In the genomic region with DNA sequence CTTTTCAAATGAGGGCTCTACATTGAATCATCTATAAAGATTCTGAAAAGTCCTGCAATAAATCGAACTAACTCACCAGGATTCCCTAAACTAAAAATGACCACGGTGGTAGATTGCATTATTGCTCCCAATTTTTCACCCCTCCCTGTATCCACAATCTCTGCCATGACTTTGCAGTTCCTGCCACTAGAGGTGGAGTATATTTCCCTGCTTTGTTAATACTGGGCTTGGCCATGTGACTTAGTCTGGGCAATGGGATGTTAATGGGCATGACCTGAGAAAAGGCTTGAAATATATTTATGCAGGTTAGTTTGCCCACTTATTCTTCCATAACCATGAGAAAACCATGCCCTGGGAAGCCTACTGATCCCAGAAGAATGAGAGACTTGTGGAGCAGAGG, we compare ENCODE assay signal across 24 cellular contexts. TPM values are rescaled to one million over a fixed set of nuclear protein-coding genes. Genes with fewer than 3 reads are reported as not detected.
"Had no signal": no experiment of that assay in that cellular context is flagged by ENCODE, and none has a peak within 500 bp of the region (broad histone marks: within the 10 kb centered on the region; RNA-seq: fewer than 3 reads in every experiment).

No MANE protein-coding gene starts in this region.

- H3K27ac ChIP-seq: coronary artery, gastrocnemius medialis, lower lobe of right lung, ovary, psoas muscle, sigmoid colon, suprapubic skin, transverse colon, upper lobe of right lung, uterus had no signal

- H3K4me1 ChIP-seq: gastrocnemius medialis, lower lobe of right lung, psoas muscle, sigmoid colon, suprapubic skin, transverse colon, upper lobe of right lung, uterus had no signal

- H3K4me3 ChIP-seq: coronary artery, gastrocnemius medialis, lower lobe of right lung, ovary, psoas muscle, sigmoid colon, suprapubic skin, transverse colon, upper lobe of right lung, uterus had no signal

- FAIRE-seq: endometrium, keratinocyte had no signal

- H3K27me3 ChIP-seq: gastrocnemius medialis, ovary, sigmoid colon, suprapubic skin, transverse colon, upper lobe of right lung, uterus had no signal

- H3K36me3 ChIP-seq: gastrocnemius medialis, lower lobe of right lung, ovary, sigmoid colon, suprapubic skin, transverse colon, upper lobe of right lung, uterus had no signal

- H3K9me3 ChIP-seq: gastrocnemius medialis, lower lobe of right lung, ovary, transverse colon, upper lobe of right lung, uterus had no signal

- ATAC-seq: effector memory CD8-positive, alpha-beta T cell; gastrocnemius medialis; left ventricle myocardium superior; lower lobe of right lung; natural killer cell; psoas muscle; right cardiac atrium; stimulated activated memory B cell treated with anti-CD40 and anti-IgM and Interleukin-4, amounts not matched to agents 10 μg/mL and 1 μg/mL and 100 μg/mL, for 72 hours; upper lobe of right lung had no signal

- DNase-seq: dermis blood vessel endothelial cell; effector memory CD8-positive, alpha-beta T cell; foreskin fibroblast; gastrocnemius medialis; head of caudate nucleus; left ventricle myocardium superior; lower lobe of right lung; natural killer cell; occipital lobe; ovary; posterior cingulate gyrus; psoas muscle; right cardiac atrium; sigmoid colon; stimulated activated CD4-positive, alpha-beta T cell treated with anti-CD3 and anti-CD28 coated beads, Interleukin-2, amount 100 ng/mL, for 24 hours; stimulated activated CD4-positive, alpha-beta T cell treated with anti-CD3 and anti-CD28 coated beads, Interleukin-4, amount 100 ng/mL, for 24 hours; transverse colon; upper lobe of right lung; uterus had no signal

RNA-seq across cellular contexts. Expression of gene NOG, which starts 59.1 kb away (rescaled TPM):
- total RNA-seq: transverse colon had no signal
